Comparison of ENCODE assay signal across 30 cellular contexts in the genomic region with DNA sequence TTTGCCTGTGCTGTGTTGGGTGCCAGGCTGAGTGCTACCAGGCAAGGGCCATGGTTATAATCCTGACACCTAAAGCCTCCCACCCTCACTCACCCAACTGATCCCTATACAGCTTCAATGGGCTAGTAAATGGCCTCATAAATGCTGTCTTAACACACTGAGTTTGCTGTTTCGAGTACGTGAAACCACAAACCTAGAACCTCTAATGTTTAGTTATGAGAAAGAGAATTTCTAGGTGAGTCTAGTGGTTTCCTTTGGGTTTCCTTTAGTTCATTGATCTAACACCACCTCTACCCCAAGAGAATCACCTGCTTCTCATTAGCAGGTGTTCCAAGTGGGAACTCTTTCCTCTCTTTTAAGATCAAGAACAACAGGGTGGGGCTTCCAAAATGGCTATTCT.
"Had no signal": no experiment of that assay in that cellular context is flagged by ENCODE, and none has a peak within 500 bp of the region (broad histone marks: within the 10 kb centered on the region; RNA-seq: fewer than 3 reads in every experiment).

No MANE protein-coding gene starts in this region.

- H3K4me1 ChIP-seq: adrenal gland, body of pancreas, breast epithelium, colonic mucosa, esophagus squamous epithelium, heart right ventricle had no signal

- H3K79me2 ChIP-seq: hepatocyte had no signal

- H3K9me3 ChIP-seq: adrenal gland, body of pancreas, breast epithelium, colonic mucosa, esophagus squamous epithelium, gastroesophageal sphincter had no signal

- H3K36me3 ChIP-seq: adrenal gland, breast epithelium, cardiac muscle cell, colonic mucosa, esophagus squamous epithelium, gastroesophageal sphincter, heart right ventricle had no signal

- H3K4me3 ChIP-seq: adrenal gland, body of pancreas, breast epithelium, cardiac muscle cell, colonic mucosa, esophagus squamous epithelium, gastroesophageal sphincter, heart right ventricle, hepatocyte had no signal

- H3K27ac ChIP-seq: adrenal gland, body of pancreas, breast epithelium, cardiac muscle cell, colonic mucosa, epithelial cell of prostate, esophagus squamous epithelium, gastroesophageal sphincter, heart right ventricle, hepatocyte had no signal

- H3K4me2 ChIP-seq: hepatocyte had no signal

- H3K27me3 ChIP-seq: adrenal gland, body of pancreas, breast epithelium, cardiac muscle cell, colonic mucosa, esophagus squamous epithelium, gastroesophageal sphincter, heart right ventricle, hepatocyte had no signal

- H2AFZ ChIP-seq: hepatocyte had no signal

- ATAC-seq: activated CD4-positive, alpha-beta T cell treated with anti-CD3 and anti-CD28 coated beads for 36 hours; activated CD8-positive, alpha-beta memory T cell treated with anti-CD3 and anti-CD28 coated beads, Interleukin-2, amount 10 ng/mL, durations not matched to agents 7 days and 5 days; activated CD8-positive, alpha-beta T cell treated with anti-CD3 and anti-CD28 coated beads, Interleukin-2, amount 10 ng/mL, durations not matched to agents 7 days and 5 days; activated naive CD8-positive, alpha-beta T cell treated with anti-CD3 and anti-CD28 coated beads, Interleukin-2, amount 50 U/mL, for 24 hours; body of pancreas; gastroesophageal sphincter; heart right ventricle had no signal

- DNase-seq: activated CD4-positive, alpha-beta memory T cell treated with anti-CD3 and anti-CD28 coated beads for 36 hours; activated CD4-positive, alpha-beta T cell treated with anti-CD3 and anti-CD28 coated beads for 36 hours; activated CD4-positive, alpha-beta T cell treated with anti-CD3 and anti-CD28 coated beads, Interleukin-2, amount 10 ng/mL, durations not matched to agents 24 days and 14 days; activated CD4-positive, CD25-positive, alpha-beta regulatory T cell; activated CD4-positive, CD25-positive, alpha-beta regulatory T cell treated with anti-CD3 and anti-CD28 coated beads, Interleukin-2, amount 50 U/mL, for 72 hours; activated CD8-positive, alpha-beta memory T cell treated with anti-CD3 and anti-CD28 coated beads, Interleukin-2, amount 10 ng/mL, durations not matched to agents 7 days and 5 days; activated CD8-positive, alpha-beta memory T cell treated with anti-CD3 and anti-CD28 coated beads, Interleukin-2, amount 50 U/mL, for 4 hours; activated CD8-positive, alpha-beta T cell treated with anti-CD3 and anti-CD28 coated beads, Interleukin-2, amount 10 ng/mL, durations not matched to agents 7 days and 5 days; activated effector memory CD4-positive, alpha-beta T cell treated with anti-CD3 and anti-CD28 coated beads, Interleukin-2, amount 50 U/mL, for 16 hours; activated naive CD4-positive, alpha-beta T cell treated with anti-CD3 and anti-CD28 coated beads for 36 hours; activated naive CD8-positive, alpha-beta T cell treated with anti-CD3 and anti-CD28 coated beads for 36 hours; activated naive CD8-positive, alpha-beta T cell treated with anti-CD3 and anti-CD28 coated beads, Interleukin-2, amount 50 U/mL, for 24 hours; activated T-cell treated with anti-CD3 and anti-CD28 coated beads, Interleukin-2, amount 50 U/mL, for 1 hour; activated T-cell treated with anti-CD3 and anti-CD28 coated beads, Interleukin-2, amount 50 U/mL, for 48 hours; adrenal gland; amygdala; aorta; body of pancreas; central memory CD4-positive, alpha-beta T cell; cerebellar nuclear complex; colonic mucosa; effector CD8-positive, alpha-beta T cell; esophagus squamous epithelium; foreskin melanocyte; heart right ventricle had no signal
